ENCODE assay signal across 1 cellular context in the genomic region with DNA sequence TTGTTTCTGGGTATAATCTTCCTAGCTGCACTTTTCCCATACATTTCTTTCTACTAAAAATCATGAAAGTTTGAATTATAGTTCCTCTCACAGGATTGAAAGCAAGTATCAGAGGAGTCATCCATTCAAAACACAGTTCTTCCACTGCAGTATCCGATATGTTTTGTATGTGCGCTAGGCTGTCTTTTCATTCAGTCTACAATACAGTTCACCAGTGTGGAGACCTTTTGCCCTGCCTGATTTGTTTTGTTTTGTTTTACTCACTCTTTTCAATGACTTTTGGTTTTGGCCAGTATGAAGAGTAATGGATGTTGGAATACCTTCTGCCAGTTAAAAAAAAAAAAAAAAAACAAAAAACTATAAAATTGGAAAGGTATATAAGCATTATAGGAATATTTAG.
TF ChIP-seq lines count a peak whose summit lies in the region.

No MANE protein-coding gene starts in this region.

TF ChIP-seq in endothelial cell of umbilical vein, 7 proteins besides CTCF, POLR2A, EP300 and RAD21:
- no peak for TF ChIP-seq EZH2 (IDR thresholded peaks at IDR 0.05; ENCODE audit: borderline replicate concordance, low read depth, low read length, severe bottlenecking)
- no peak for TF ChIP-seq FOS (IDR thresholded peaks at IDR 0.05; ENCODE audit: borderline replicate concordance, insufficient read depth, low read length)
